In the genomic region with DNA sequence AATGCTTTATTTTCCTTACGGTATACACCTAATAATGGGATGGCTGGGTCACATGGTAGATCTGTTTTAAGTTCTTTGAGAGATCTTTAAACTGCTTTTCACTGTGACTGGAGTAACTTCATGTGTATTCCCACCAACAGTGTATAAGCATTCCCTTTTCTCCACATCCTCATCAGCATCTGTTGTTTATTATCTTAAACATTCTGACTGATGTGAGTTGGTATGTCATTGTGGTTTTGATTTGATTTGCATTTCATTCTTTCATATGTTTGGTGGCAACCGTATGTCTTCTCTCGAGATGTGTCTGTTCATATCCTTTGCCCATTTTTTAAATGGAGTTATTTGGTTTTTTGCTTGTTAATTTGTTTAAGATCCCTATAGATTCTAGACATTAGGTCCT, we compare ENCODE assay signal across 27 cellular contexts.
DNase-seq lines count a peak whose midpoint lies in the region; ATAC-seq, FAIRE-seq and TF ChIP-seq lines count a peak whose summit lies in the region.
"Had no signal": no experiment of that assay in that cellular context is flagged by ENCODE, and none has a peak within 500 bp of the region (broad histone marks: within the 10 kb centered on the region; RNA-seq: fewer than 3 reads in every experiment).

No MANE protein-coding gene starts in this region.

- H3K9me3 ChIP-seq in A549 (no peaks in the 10 kb centered on the region), OCI-LY3 (ENCODE audit: insufficient read depth, low read length) (no peaks in the 10 kb centered on the region)
- H3K9me3 ChIP-seq: HAP-1, MG63 had no signal

- intact Hi-C loops in activated T-helper 2 cell treated with anti-CD3 and anti-CD28 coated beads, Interferon-gamma antibody, Interleukin-2, Interleukin-4, amounts not matched to agents 10 μg/mL and 5 μg/mL and 100 μg/mL, durations not matched to agents 14 hours and 24 hours and 36 hours (cut with micrococcal nuclease), result loop anchor here (5.0 kb wide), 1 partner anchor 73 kb away; no protein-coding TSS in a partner anchor

- H3K4me3 ChIP-seq in A549 (no peak overlapping the region), OCI-LY3 (ENCODE audit: low read length) (no peak overlapping the region)
- H3K4me3 ChIP-seq: HAP-1, MG63, SK-N-MC had no signal

- no peak overlapping the region for H3K27ac Mint-ChIP-seq in activated T-helper 2 cell treated with anti-CD3 and anti-CD28 coated beads, Interferon-gamma antibody, Interleukin-2, Interleukin-4, amounts not matched to agents 10 μg/mL and 5 μg/mL and 100 μg/mL, durations not matched to agents 14 hours and 24 hours and 36 hours

- 44% methylated on average over 3 of the region's 3 CpGs for WGBS in A549 (ENCODE audit: missing lambda C conversion rate)

- H2AFZ ChIP-seq in OCI-LY3 (ENCODE audit: low read depth, low read length), result no peak overlapping the region

- TF ChIP-seq EP300 in A549 (IDR thresholded peaks at IDR 0.05), result no peak

- no peak overlapping the region for H3K4me2 ChIP-seq in A549
- 0 out of 2 replicates have a peak overlapping the region, but pooled peaks have one; percentile 48 for H3K4me2 ChIP-seq in OCI-LY3 (ENCODE audit: low read length)

- no peaks in the 10 kb centered on the region for H3K36me3 Mint-ChIP-seq in activated T-helper 2 cell treated with anti-CD3 and anti-CD28 coated beads, Interferon-gamma antibody, Interleukin-2, Interleukin-4, amounts not matched to agents 10 μg/mL and 5 μg/mL and 100 μg/mL, durations not matched to agents 14 hours and 24 hours and 36 hours (ENCODE audit: low read depth)
- H3K36me3 Mint-ChIP-seq: CD4-positive, alpha-beta memory T cell had no signal

- H3K79me2 ChIP-seq in OCI-LY3 (ENCODE audit: low read length), result no peaks in the 10 kb centered on the region

- no peak for TF ChIP-seq RAD21 in A549 (conservative IDR thresholded peaks at IDR 0.05 in 1 of 2, IDR thresholded peaks at IDR 0.05 in 1 of 2)

- POLR2A ChIA-PET in A549 (lab: Yijun Ruan, JAX), result no interaction called here

- H3K27me3 ChIP-seq in OCI-LY3 (ENCODE audit: low read depth, low read length), result no peaks in the 10 kb centered on the region
- H3K27me3 ChIP-seq: MG63 had no signal

- no peak for ATAC-seq in A549
- ATAC-seq in HG02623 (IDR thresholded peaks at IDR 0.05; ENCODE audit: unreplicated experiment), result no peak

- peak; percentile 51 for FAIRE-seq in A549 (lab: Jason Lieb, UNC)
- FAIRE-seq: GM12892 had no signal

- H3K9me3 Mint-ChIP-seq in activated T-helper 2 cell treated with anti-CD3 and anti-CD28 coated beads, Interferon-gamma antibody, Interleukin-2, Interleukin-4, amounts not matched to agents 10 μg/mL and 5 μg/mL and 100 μg/mL, durations not matched to agents 14 hours and 24 hours and 36 hours, result no peaks in the 10 kb centered on the region
- H3K9me3 Mint-ChIP-seq: CD4-positive, alpha-beta memory T cell had no signal

- CTCF ChIA-PET in A549 (lab: Yijun Ruan, JAX), result no interaction called here

- no peak overlapping the region for H3K9ac ChIP-seq in OCI-LY3 (ENCODE audit: low read length)

- no peak for DNase-seq in A549 (ENCODE audit: low read depth in 1 of 2, low spot score in 1 of 2)
- peak; percentile 71 for DNase-seq in EL
- peak; percentile 3 for DNase-seq in H4 (ENCODE audit: low spot score)
- no peak for DNase-seq in NCI-H2196 treated with DMSO at 0.1 percent for 48 hours (lab: John Stamatoyannopoulos, UW; ENCODE audit: unreplicated experiment)
- no peak for DNase-seq in GOT3 (lab: John Stamatoyannopoulos, UW)
- DNase-seq in activated T-helper 2 cell treated with anti-CD3 and anti-CD28 coated beads, Interferon-gamma antibody, Interleukin-2, Interleukin-4, amounts not matched to agents 10 μg/mL and 5 μg/mL and 100 μg/mL, durations not matched to agents 14 hours and 24 hours and 36 hours (ENCODE audit: low spot score), result no peak
- DNase-seq: 8988T; AML-193; C1 segment of cervical spinal cord; CD4-positive, alpha-beta memory T cell; COR-L47; DMS53; GF-D8; KBM-7; MG63; NCI-H1105 treated with DMSO at 0.1 percent for 48 hours; NCI-H146; NCI-H1930; NCI-H2227 treated with DMSO at 0.1 percent for 48 hours; NCI-H526 treated with DMSO at 0.1 percent for 48 hours; RPMI8226; SHP77 treated with DMSO at 0.1 percent for 48 hours had no signal

- H3K4me3 Mint-ChIP-seq in activated T-helper 2 cell treated with anti-CD3 and anti-CD28 coated beads, Interferon-gamma antibody, Interleukin-2, Interleukin-4, amounts not matched to agents 10 μg/mL and 5 μg/mL and 100 μg/mL, durations not matched to agents 14 hours and 24 hours and 36 hours (ENCODE audit: low read depth), result no peak overlapping the region

- H3K4me1 Mint-ChIP-seq in activated T-helper 2 cell treated with anti-CD3 and anti-CD28 coated beads, Interferon-gamma antibody, Interleukin-2, Interleukin-4, amounts not matched to agents 10 μg/mL and 5 μg/mL and 100 μg/mL, durations not matched to agents 14 hours and 24 hours and 36 hours (ENCODE audit: low read depth), result peaks cover 32% of the 10 kb centered on the region

- H4K20me1 ChIP-seq in OCI-LY3 (ENCODE audit: insufficient read depth, low read length), result no peaks in the 10 kb centered on the region

- H3K27ac ChIP-seq in A549 (no peak overlapping the region), OCI-LY3 (ENCODE audit: low read length) (no peak overlapping the region)
- H3K27ac ChIP-seq: SK-N-MC had no signal

- H3K27me3 Mint-ChIP-seq in activated T-helper 2 cell treated with anti-CD3 and anti-CD28 coated beads, Interferon-gamma antibody, Interleukin-2, Interleukin-4, amounts not matched to agents 10 μg/mL and 5 μg/mL and 100 μg/mL, durations not matched to agents 14 hours and 24 hours and 36 hours (ENCODE audit: low read depth), result no peaks in the 10 kb centered on the region
- H3K27me3 Mint-ChIP-seq: CD4-positive, alpha-beta memory T cell had no signal

- TF ChIP-seq POLR2A in A549 (IDR thresholded peaks at IDR 0.05; ENCODE audit: low read length), result no peak

- no peaks in the 10 kb centered on the region for H3K4me1 ChIP-seq in A549
- peaks cover 51% of the 10 kb centered on the region for H3K4me1 ChIP-seq in OCI-LY3 (ENCODE audit: low read length)
- H3K4me1 ChIP-seq: HAP-1 had no signal

- no peak for TF ChIP-seq CTCF in A549 (IDR thresholded peaks at IDR 0.05)
- no peak for TF ChIP-seq CTCF in OCI-LY3 (IDR thresholded peaks at IDR 0.05; ENCODE audit: low read depth, low read length)

- H3K36me3 ChIP-seq in OCI-LY3 (replicated peaks; ENCODE audit: low read depth, low read length), result no peaks in the 10 kb centered on the region
- H3K36me3 ChIP-seq: HAP-1, MG63 had no signal

TF ChIP-seq in A549, 52 proteins besides CTCF, POLR2A, EP300 and RAD21:
- no peak for TF ChIP-seq MYC (IDR thresholded peaks at IDR 0.05; ENCODE audit: borderline replicate concordance, low read length)
- no peak for TF ChIP-seq ATOH8 (CRISPR knock-in tag; IDR thresholded peaks at IDR 0.05; ENCODE audit: low read depth)
- TF ChIP-seq EHMT2 (IDR thresholded peaks at IDR 0.05; ENCODE audit: low read depth), result no peak
- TF ChIP-seq HOXB5 (CRISPR knock-in tag; IDR thresholded peaks at IDR 0.05), result no peak
- no peak for TF ChIP-seq BCL3 (IDR thresholded peaks at IDR 0.05)
- no peak for TF ChIP-seq JUNB (IDR thresholded peaks at IDR 0.05)
- no peak for TF ChIP-seq KDM5A (IDR thresholded peaks at IDR 0.05)
- TF ChIP-seq ZNF302 (CRISPR knock-in tag; IDR thresholded peaks at IDR 0.05), result no peak
- TF ChIP-seq HOXA7 (CRISPR knock-in tag; IDR thresholded peaks at IDR 0.05), result no peak
- TF ChIP-seq MAZ (IDR thresholded peaks at IDR 0.05; ENCODE audit: borderline replicate concordance, low read depth, low read length), result no peak
- TF ChIP-seq CHD4 (IDR thresholded peaks at IDR 0.05; ENCODE audit: borderline replicate concordance), result no peak
- no peak for TF ChIP-seq EHF (CRISPR knock-in tag; IDR thresholded peaks at IDR 0.05)

Comparison
In these comparisons a context has a peak if more than half of its experiments do, and no peak if none do; other contexts are left out.
1. DNase-seq: peak in EL (single experiment) and H4 (single experiment); none in A549 (0 of 2), NCI-H2196 treated with DMSO at 0.1 percent for 48 hours (single experiment), GOT3 (single experiment) and activated T-helper 2 cell treated with anti-CD3 and anti-CD28 coated beads, Interferon-gamma antibody, Interleukin-2, Interleukin-4, amounts not matched to agents 10 μg/mL and 5 μg/mL and 100 μg/mL, durations not matched to agents 14 hours and 24 hours and 36 hours (single experiment).